ENCODE assay signal across 1 cellular context in genomic region chr2:128178650-128179460, GRCh38.
A peak's percentile ranks its signal among the peaks of the same experiment; 100 is the strongest.
TF ChIP-seq lines count a peak whose summit lies in the region.

No MANE protein-coding gene starts in this region.

TF ChIP-seq in HepG2, 621 proteins besides CTCF, POLR2A, EP300 and RAD21 (continued from another document and continues in another):
- TF ChIP-seq, protein P1, sequence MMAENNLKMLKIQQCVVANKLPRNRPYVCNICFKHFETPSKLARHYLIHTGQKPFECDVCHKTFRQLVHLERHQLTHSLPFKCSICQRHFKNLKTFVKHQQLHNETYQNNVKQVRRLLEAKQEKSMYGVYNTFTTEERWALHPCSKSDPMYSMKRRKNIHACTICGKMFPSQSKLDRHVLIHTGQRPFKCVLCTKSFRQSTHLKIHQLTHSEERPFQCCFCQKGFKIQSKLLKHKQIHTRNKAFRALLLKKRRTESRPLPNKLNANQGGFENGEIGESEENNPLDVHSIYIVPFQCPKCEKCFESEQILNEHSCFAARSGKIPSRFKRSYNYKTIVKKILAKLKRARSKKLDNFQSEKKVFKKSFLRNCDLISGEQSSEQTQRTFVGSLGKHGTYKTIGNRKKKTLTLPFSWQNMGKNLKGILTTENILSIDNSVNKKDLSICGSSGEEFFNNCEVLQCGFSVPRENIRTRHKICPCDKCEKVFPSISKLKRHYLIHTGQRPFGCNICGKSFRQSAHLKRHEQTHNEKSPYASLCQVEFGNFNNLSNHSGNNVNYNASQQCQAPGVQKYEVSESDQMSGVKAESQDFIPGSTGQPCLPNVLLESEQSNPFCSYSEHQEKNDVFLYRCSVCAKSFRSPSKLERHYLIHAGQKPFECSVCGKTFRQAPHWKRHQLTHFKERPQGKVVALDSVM (CRISPR knock-in tag; IDR thresholded peaks at IDR 0.05) = peak; percentile 84
- TF ChIP-seq TBX2 (CRISPR knock-in tag; IDR thresholded peaks at IDR 0.05; ENCODE audit: borderline replicate concordance) (peak; percentile 91), CREM (IDR thresholded peaks at IDR 0.05) (peak; percentile 98), CREM (CRISPR knock-in tag; IDR thresholded peaks at IDR 0.05) (no peak), ZNF101 (CRISPR knock-in tag; IDR thresholded peaks at IDR 0.05; ENCODE audit: borderline replicate concordance, low read depth) (no peak), ELK4 (CRISPR knock-in tag; IDR thresholded peaks at IDR 0.05; ENCODE audit: borderline replicate concordance) (no peak), HIVEP1 (CRISPR knock-in tag; IDR thresholded peaks at IDR 0.05) (no peak), KAT7 (CRISPR knock-in tag; IDR thresholded peaks at IDR 0.05; ENCODE audit: borderline replicate concordance) (peak; percentile 31; the same call in 1 of the 2 replicates), ZNF839 (CRISPR knock-in tag; IDR thresholded peaks at IDR 0.05; ENCODE audit: borderline replicate concordance) (no peak), ZBTB1 (CRISPR knock-in tag; IDR thresholded peaks at IDR 0.05; ENCODE audit: borderline replicate concordance) (no peak), SMAD3 (CRISPR knock-in tag; IDR thresholded peaks at IDR 0.05) (peak; percentile 93), CHD2 (IDR thresholded peaks at IDR 0.05; ENCODE audit: low read depth, low read length) (0 out of 2 replicates have a peak, but pooled peaks have one; percentile 6), HMGXB3 (CRISPR knock-in tag; IDR thresholded peaks at IDR 0.05; ENCODE audit: borderline replicate concordance) (0 out of 2 replicates have a peak, but pooled peaks have one; percentile 57), ZNF615 (CRISPR knock-in tag; IDR thresholded peaks at IDR 0.05; ENCODE audit: borderline replicate concordance) (no peak; the same call in 1 of the 2 replicates), FOXC1 (CRISPR knock-in tag; IDR thresholded peaks at IDR 0.05; ENCODE audit: borderline replicate concordance) (no peak), ZNF605 (CRISPR knock-in tag; IDR thresholded peaks at IDR 0.05) (no peak), AHDC1 (CRISPR knock-in tag; IDR thresholded peaks at IDR 0.05; ENCODE audit: borderline replicate concordance) (peak; percentile 92), HDAC1 (CRISPR knock-in tag; IDR thresholded peaks at IDR 0.05) (peak; percentile 82), NKX3-1 (CRISPR knock-in tag; IDR thresholded peaks at IDR 0.05) (no peak; the same call in 1 of the 2 replicates), ZNF232 (CRISPR knock-in tag; IDR thresholded peaks at IDR 0.05; ENCODE audit: borderline replicate concordance) (0 out of 2 replicates have a peak, but pooled peaks have one; percentile 58), BRD4 (CRISPR knock-in tag; IDR thresholded peaks at IDR 0.05) (peak; percentile 60; the same call in 1 of the 2 replicates), MBD4 (IDR thresholded peaks at IDR 0.05; ENCODE audit: borderline replicate concordance, low read length) (no peak; the same call in none of the 2 replicates), TCF12 (IDR thresholded peaks at IDR 0.05) (no peak), TCF12 (CRISPR knock-in tag; IDR thresholded peaks at IDR 0.05) (peak; percentile 95)
- TF ChIP-seq, protein P2, sequence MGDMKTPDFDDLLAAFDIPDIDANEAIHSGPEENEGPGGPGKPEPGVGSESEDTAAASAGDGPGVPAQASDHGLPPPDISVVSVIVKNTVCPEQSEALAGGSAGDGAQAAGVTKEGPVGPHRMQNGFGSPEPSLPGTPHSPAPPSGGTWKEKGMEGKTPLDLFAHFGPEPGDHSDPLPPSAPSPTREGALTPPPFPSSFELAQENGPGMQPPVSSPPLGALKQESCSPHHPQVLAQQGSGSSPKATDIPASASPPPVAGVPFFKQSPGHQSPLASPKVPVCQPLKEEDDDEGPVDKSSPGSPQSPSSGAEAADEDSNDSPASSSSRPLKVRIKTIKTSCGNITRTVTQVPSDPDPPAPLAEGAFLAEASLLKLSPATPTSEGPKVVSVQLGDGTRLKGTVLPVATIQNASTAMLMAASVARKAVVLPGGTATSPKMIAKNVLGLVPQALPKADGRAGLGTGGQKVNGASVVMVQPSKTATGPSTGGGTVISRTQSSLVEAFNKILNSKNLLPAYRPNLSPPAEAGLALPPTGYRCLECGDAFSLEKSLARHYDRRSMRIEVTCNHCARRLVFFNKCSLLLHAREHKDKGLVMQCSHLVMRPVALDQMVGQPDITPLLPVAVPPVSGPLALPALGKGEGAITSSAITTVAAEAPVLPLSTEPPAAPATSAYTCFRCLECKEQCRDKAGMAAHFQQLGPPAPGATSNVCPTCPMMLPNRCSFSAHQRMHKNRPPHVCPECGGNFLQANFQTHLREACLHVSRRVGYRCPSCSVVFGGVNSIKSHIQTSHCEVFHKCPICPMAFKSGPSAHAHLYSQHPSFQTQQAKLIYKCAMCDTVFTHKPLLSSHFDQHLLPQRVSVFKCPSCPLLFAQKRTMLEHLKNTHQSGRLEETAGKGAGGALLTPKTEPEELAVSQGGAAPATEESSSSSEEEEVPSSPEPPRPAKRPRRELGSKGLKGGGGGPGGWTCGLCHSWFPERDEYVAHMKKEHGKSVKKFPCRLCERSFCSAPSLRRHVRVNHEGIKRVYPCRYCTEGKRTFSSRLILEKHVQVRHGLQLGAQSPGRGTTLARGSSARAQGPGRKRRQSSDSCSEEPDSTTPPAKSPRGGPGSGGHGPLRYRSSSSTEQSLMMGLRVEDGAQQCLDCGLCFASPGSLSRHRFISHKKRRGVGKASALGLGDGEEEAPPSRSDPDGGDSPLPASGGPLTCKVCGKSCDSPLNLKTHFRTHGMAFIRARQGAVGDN (CRISPR knock-in tag; IDR thresholded peaks at IDR 0.05) = peak; percentile 30; the same call in 1 of the 2 replicates
- TF ChIP-seq, protein P3, sequence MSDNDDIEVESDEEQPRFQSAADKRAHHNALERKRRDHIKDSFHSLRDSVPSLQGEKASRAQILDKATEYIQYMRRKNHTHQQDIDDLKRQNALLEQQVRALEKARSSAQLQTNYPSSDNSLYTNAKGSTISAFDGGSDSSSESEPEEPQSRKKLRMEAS (IDR thresholded peaks at IDR 0.05) = no peak; the same call in 1 of the 2 replicates
- TF ChIP-seq, protein P4, sequence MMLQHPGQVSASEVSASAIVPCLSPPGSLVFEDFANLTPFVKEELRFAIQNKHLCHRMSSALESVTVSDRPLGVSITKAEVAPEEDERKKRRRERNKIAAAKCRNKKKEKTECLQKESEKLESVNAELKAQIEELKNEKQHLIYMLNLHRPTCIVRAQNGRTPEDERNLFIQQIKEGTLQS (CRISPR knock-in tag; IDR thresholded peaks at IDR 0.05) = 0 out of 2 replicates have a peak, but pooled peaks have one; percentile 21
- TF ChIP-seq, protein P5, sequence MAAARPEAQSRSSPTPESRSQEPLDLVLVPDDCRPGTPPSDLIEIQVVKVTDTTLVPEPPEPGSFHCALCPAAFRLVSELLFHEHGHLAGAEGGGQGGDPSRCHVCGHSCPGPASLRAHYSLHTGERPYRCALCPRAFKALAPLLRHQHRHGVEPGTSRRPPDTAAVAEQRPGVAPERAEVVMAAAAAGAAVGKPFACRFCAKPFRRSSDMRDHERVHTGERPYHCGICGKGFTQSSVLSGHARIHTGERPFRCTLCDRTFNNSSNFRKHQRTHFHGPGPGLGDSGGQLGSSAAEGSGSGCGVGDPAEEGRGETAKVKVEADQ (CRISPR knock-in tag; IDR thresholded peaks at IDR 0.05; ENCODE audit: borderline replicate concordance) = peak; percentile 4; the same call in 1 of the 2 replicates
